In the genomic region with DNA sequence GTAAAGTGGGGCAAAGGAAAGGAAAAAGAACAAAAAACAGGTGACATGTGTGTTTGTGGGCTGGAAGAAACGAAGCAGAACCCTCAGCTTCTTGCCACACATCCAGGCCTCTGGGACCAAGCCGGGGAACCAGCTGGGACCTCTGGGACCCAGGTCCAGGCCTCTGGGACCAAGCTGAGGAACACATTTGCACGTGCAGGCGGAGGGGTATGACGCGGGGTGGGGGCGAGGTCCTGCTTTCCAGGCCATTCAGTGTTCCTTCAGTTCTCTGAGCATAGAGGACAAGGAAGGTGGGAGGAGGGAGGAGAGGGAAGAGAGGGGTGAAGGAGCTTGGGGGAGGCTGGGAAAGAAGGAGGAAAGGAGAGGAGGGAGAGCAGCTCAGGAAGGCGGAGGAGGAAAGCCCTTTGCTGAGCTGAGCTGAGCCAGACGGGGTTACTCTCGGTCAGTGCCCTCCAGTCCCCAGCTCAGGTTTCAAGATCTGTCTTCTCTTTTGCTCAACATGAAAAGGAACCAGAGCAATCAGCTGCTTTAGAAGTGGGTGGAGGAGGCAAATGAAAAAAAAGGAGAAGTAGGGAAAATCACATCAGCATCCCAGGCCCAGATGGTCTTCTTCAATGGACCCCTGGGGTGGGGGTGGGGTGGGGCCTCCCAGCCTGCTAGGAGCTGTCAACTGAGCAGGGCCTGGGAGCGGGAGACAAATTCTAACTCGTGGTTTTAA, we compare ENCODE assay signal across 9 cellular contexts. TPM values are rescaled to one million over a fixed set of nuclear protein-coding genes. Genes with fewer than 3 reads are reported as not detected.
DNase-seq lines count a peak whose midpoint lies in the region; ATAC-seq lines count a peak whose summit lies in the region.
"Had no signal": no experiment of that assay in that cellular context is flagged by ENCODE, and none has a peak within 500 bp of the region (broad histone marks: within the 10 kb centered on the region; RNA-seq: fewer than 3 reads in every experiment).

No MANE protein-coding gene starts in this region.

- DNase-seq in Right ventricle myocardium inferior (ENCODE audit: missing footprints) (peak; percentile 78), cardiac septum (ENCODE audit: low spot score) (no peak), NCI-H345 treated with DMSO at 0.1 percent for 48 hours (lab: John Stamatoyannopoulos, UW; ENCODE audit: unreplicated experiment) (peak; percentile 15), brain pericyte (ENCODE audit: low read depth, low spot score) (peak; percentile 68), kidney tubule cell (ENCODE audit: low spot score) (peak; percentile 56), stromal cell of bone marrow (ENCODE audit: low read depth) (peak; percentile 62)
- DNase-seq in activated CD4-positive, alpha-beta T cell treated with anti-CD3 and anti-CD28 coated beads, Interleukin-2, amount 50 U/mL, for 1 hour: no peak
- DNase-seq: DND-41 had no signal

- ATAC-seq in Right ventricle myocardium inferior (peak; percentile 90), HG03039 (IDR thresholded peaks at IDR 0.05; ENCODE audit: unreplicated experiment) (peak; percentile 97)

- intact Hi-C loops in Right ventricle myocardium inferior (cut with DNase I): loop anchor here (2.0 to 5.0 kb wide), 4 partner anchors 40 to 173 kb away; a partner anchor contains a TSS
- intact Hi-C loops in cardiac septum (cut with DNase I): loop anchor here (5.0 to 10.0 kb wide), 2 partner anchors 123 to 196 kb away; no protein-coding TSS in a partner anchor

RNA-seq across cellular contexts. Expression of a gene that starts 59.1 kb away (rescaled TPM):
- total RNA-seq in Right ventricle myocardium inferior: 12.6 TPM
- 5.4 TPM for total RNA-seq in cardiac septum

Comparison
In these comparisons a context has a peak if more than half of its experiments do, and no peak if none do; other contexts are left out.
1. DNase-seq: peak in Right ventricle myocardium inferior (single experiment), NCI-H345 treated with DMSO at 0.1 percent for 48 hours (single experiment), brain pericyte (single experiment), kidney tubule cell (single experiment) and stromal cell of bone marrow (single experiment); none in cardiac septum (single experiment) and activated CD4-positive, alpha-beta T cell treated with anti-CD3 and anti-CD28 coated beads, Interleukin-2, amount 50 U/mL, for 1 hour (single experiment).